16 cellular contexts compared by ENCODE assay signal in the genomic region with DNA sequence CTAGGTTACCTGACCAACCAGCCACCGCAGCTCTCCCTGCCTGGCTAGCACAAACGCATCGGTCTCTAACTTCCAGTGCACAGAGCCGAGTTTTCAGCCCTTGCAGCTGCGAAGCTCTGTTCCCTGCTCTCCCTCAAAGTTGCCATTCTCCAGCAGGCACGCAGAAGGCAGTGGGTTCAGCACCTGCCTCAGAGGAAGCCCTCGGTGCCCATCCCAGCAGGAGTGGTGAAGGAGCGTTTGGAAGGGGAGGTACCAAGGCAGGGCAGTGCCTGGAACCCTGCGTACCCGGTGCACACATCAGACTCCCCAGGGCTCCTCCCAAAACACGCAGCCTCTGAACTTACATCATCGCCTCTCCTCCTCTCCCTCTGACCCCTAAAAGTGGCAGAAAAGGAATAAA. TPM values are rescaled to one million over a fixed set of nuclear protein-coding genes. Genes with fewer than 3 reads are reported as not detected.
DNase-seq lines count a peak whose midpoint lies in the region; ATAC-seq lines count a peak whose summit lies in the region.
"Had no signal": no experiment of that assay in that cellular context is flagged by ENCODE, and none has a peak within 500 bp of the region (broad histone marks: within the 10 kb centered on the region; RNA-seq: fewer than 3 reads in every experiment).

No MANE protein-coding gene starts in this region.

- H3K27me3 Mint-ChIP-seq in stimulated activated naive CD8-positive, alpha-beta T cell treated with anti-CD3 and anti-CD28 coated beads, Interleukin-15, Interleukin-2, amounts not matched to agents 100 ng/mL and 50 ng/mL, for 24 hours, result peaks cover 9% of the 10 kb centered on the region
- peaks cover 34% of the 10 kb centered on the region for H3K27me3 Mint-ChIP-seq in stimulated activated naive CD8-positive, alpha-beta T cell treated with anti-CD3 and anti-CD28 coated beads, Interleukin-15, amount 100 ng/mL, for 72 hours
- H3K27me3 Mint-ChIP-seq in activated naive CD8-positive, alpha-beta T cell treated with anti-CD3 and anti-CD28 coated beads, Interleukin-2, amount 10 ng/mL, durations not matched to agents 7 days and 5 days, result peaks cover 27% of the 10 kb centered on the region
- H3K27me3 Mint-ChIP-seq in naive thymus-derived CD8-positive, alpha-beta T cell, result no peaks in the 10 kb centered on the region

- no peak for ATAC-seq in stimulated activated naive CD8-positive, alpha-beta T cell treated with anti-CD3 and anti-CD28 coated beads, Interleukin-15, amount 100 ng/mL, for 72 hours
- no peak for ATAC-seq in activated naive CD8-positive, alpha-beta T cell treated with anti-CD3 and anti-CD28 coated beads, Interleukin-2, amount 10 ng/mL, durations not matched to agents 7 days and 5 days (ENCODE audit: low read depth)
- no peak for ATAC-seq in naive thymus-derived CD8-positive, alpha-beta T cell
- ATAC-seq in HG03521 (IDR thresholded peaks at IDR 0.05; ENCODE audit: unreplicated experiment), result no peak
- no peak for ATAC-seq in GM21515 (IDR thresholded peaks at IDR 0.05; ENCODE audit: unreplicated experiment)
- ATAC-seq: activated CD4-positive, alpha-beta T cell treated with anti-CD3 and anti-CD28 coated beads for 36 hours had no signal

- H3K27ac Mint-ChIP-seq in stimulated activated naive CD8-positive, alpha-beta T cell treated with anti-CD3 and anti-CD28 coated beads, Interleukin-15, Interleukin-2, amounts not matched to agents 100 ng/mL and 50 ng/mL, for 24 hours, result no peak overlapping the region
- H3K27ac Mint-ChIP-seq in stimulated activated naive CD8-positive, alpha-beta T cell treated with anti-CD3 and anti-CD28 coated beads, Interleukin-15, amount 100 ng/mL, for 72 hours, result no peak overlapping the region
- no peak overlapping the region for H3K27ac Mint-ChIP-seq in activated naive CD8-positive, alpha-beta T cell treated with anti-CD3 and anti-CD28 coated beads, Interleukin-2, amount 10 ng/mL, durations not matched to agents 7 days and 5 days
- H3K27ac Mint-ChIP-seq in naive thymus-derived CD8-positive, alpha-beta T cell, result no peak overlapping the region
- H3K27ac Mint-ChIP-seq: activated CD4-positive, alpha-beta T cell treated with anti-CD3 and anti-CD28 coated beads for 36 hours had no signal

- H3K4me1 Mint-ChIP-seq in stimulated activated naive CD8-positive, alpha-beta T cell treated with anti-CD3 and anti-CD28 coated beads, Interleukin-15, Interleukin-2, amounts not matched to agents 100 ng/mL and 50 ng/mL, for 24 hours (ENCODE audit: low read depth), result peaks cover 19% of the 10 kb centered on the region
- peaks cover 27% of the 10 kb centered on the region for H3K4me1 Mint-ChIP-seq in stimulated activated naive CD8-positive, alpha-beta T cell treated with anti-CD3 and anti-CD28 coated beads, Interleukin-15, amount 100 ng/mL, for 72 hours
- peaks cover 4% of the 10 kb centered on the region for H3K4me1 Mint-ChIP-seq in activated naive CD8-positive, alpha-beta T cell treated with anti-CD3 and anti-CD28 coated beads, Interleukin-2, amount 10 ng/mL, durations not matched to agents 7 days and 5 days
- H3K4me1 Mint-ChIP-seq in naive thymus-derived CD8-positive, alpha-beta T cell, result peaks cover 6 to 21% (median 14%) of the 10 kb centered on the region in 4 donors

- H3K4me3 Mint-ChIP-seq in stimulated activated naive CD8-positive, alpha-beta T cell treated with anti-CD3 and anti-CD28 coated beads, Interleukin-15, Interleukin-2, amounts not matched to agents 100 ng/mL and 50 ng/mL, for 24 hours, result peak overlapping the region; percentile 68
- peak overlapping the region in 1 of 2 donors; percentile 68 for H3K4me3 Mint-ChIP-seq in stimulated activated naive CD8-positive, alpha-beta T cell treated with anti-CD3 and anti-CD28 coated beads, Interleukin-15, amount 100 ng/mL, for 72 hours
- H3K4me3 Mint-ChIP-seq in activated naive CD8-positive, alpha-beta T cell treated with anti-CD3 and anti-CD28 coated beads, Interleukin-2, amount 10 ng/mL, durations not matched to agents 7 days and 5 days, result peak overlapping the region; percentile 5
- peak overlapping the region in 8 of 10 donors; percentile 24 to 85 (median 76) for H3K4me3 Mint-ChIP-seq in naive thymus-derived CD8-positive, alpha-beta T cell

- DNase-seq in stimulated activated naive CD8-positive, alpha-beta T cell treated with anti-CD3 and anti-CD28 coated beads, Interleukin-15, amount 100 ng/mL, for 72 hours, result no peak
- DNase-seq in activated naive CD8-positive, alpha-beta T cell treated with anti-CD3 and anti-CD28 coated beads, Interleukin-2, amount 10 ng/mL, durations not matched to agents 7 days and 5 days, result peak; percentile 23
- no peak for DNase-seq in naive thymus-derived CD8-positive, alpha-beta T cell
- DNase-seq in HCEC 1CT, result no peak
- no peak for DNase-seq in H4 (ENCODE audit: low spot score)
- DNase-seq: activated CD4-positive, alpha-beta T cell treated with anti-CD3 and anti-CD28 coated beads for 36 hours; colonic mucosa; MG63; NCI-H2029; NCI-H526; OCI-M1; SIG-M5; T1000 had no signal

- no peaks in the 10 kb centered on the region for H3K36me3 Mint-ChIP-seq in stimulated activated naive CD8-positive, alpha-beta T cell treated with anti-CD3 and anti-CD28 coated beads, Interleukin-15, Interleukin-2, amounts not matched to agents 100 ng/mL and 50 ng/mL, for 24 hours (ENCODE audit: low read depth)
- H3K36me3 Mint-ChIP-seq in activated naive CD8-positive, alpha-beta T cell treated with anti-CD3 and anti-CD28 coated beads, Interleukin-2, amount 10 ng/mL, durations not matched to agents 7 days and 5 days, result no peaks in the 10 kb centered on the region
- no peaks in the 10 kb centered on the region for H3K36me3 Mint-ChIP-seq in naive thymus-derived CD8-positive, alpha-beta T cell

- POLR2A ChIA-PET in activated naive CD8-positive, alpha-beta T cell treated with anti-CD3 and anti-CD28 coated beads, Interleukin-2, amount 10 ng/mL, durations not matched to agents 7 days and 5 days (lab: Charles Lee), result no interaction called here
- POLR2A ChIA-PET in naive thymus-derived CD8-positive, alpha-beta T cell (lab: Charles Lee), result no interaction called here

- peaks cover 3% of the 10 kb centered on the region for H3K9me3 Mint-ChIP-seq in stimulated activated naive CD8-positive, alpha-beta T cell treated with anti-CD3 and anti-CD28 coated beads, Interleukin-15, Interleukin-2, amounts not matched to agents 100 ng/mL and 50 ng/mL, for 24 hours
- H3K9me3 Mint-ChIP-seq in stimulated activated naive CD8-positive, alpha-beta T cell treated with anti-CD3 and anti-CD28 coated beads, Interleukin-15, amount 100 ng/mL, for 72 hours, result peaks cover 5 to 14% of the 10 kb centered on the region in 2 donors
- no peaks in the 10 kb centered on the region for H3K9me3 Mint-ChIP-seq in activated naive CD8-positive, alpha-beta T cell treated with anti-CD3 and anti-CD28 coated beads, Interleukin-2, amount 10 ng/mL, durations not matched to agents 7 days and 5 days
- peaks cover 0 to 7% (median 0%) of the 10 kb centered on the region in 9 donors for H3K9me3 Mint-ChIP-seq in naive thymus-derived CD8-positive, alpha-beta T cell

RNA-seq across cellular contexts. Expression of a gene that starts 1.7 kb away (rescaled TPM):
- 10 to 100 TPM; 12.5 TPM for total RNA-seq in activated naive CD8-positive, alpha-beta T cell treated with anti-CD3 and anti-CD28 coated beads, Interleukin-2, amount 10 ng/mL, durations not matched to agents 7 days and 5 days
- 10 to 100 TPM; 10.2 to 11.2 TPM for total RNA-seq in naive thymus-derived CD8-positive, alpha-beta T cell
- 1 to 10 TPM; 5.5 to 6.6 (median 5.8) TPM for polyA plus RNA-seq in naive thymus-derived CD8-positive, alpha-beta T cell
- 13.8 and 22.2 TPM in 2 replicates for total RNA-seq in H4 (2014; rRNA removed; shearing (Covaris generic))

RNA-seq across cellular contexts. Expression of a gene that starts 22.5 kb away (rescaled TPM):
- total RNA-seq in activated naive CD8-positive, alpha-beta T cell treated with anti-CD3 and anti-CD28 coated beads, Interleukin-2, amount 10 ng/mL, durations not matched to agents 7 days and 5 days, result 1 to 10 TPM; 4.7 to 6.3 TPM
- total RNA-seq in naive thymus-derived CD8-positive, alpha-beta T cell, result 1 to 10 TPM; 6.9 to 7.9 TPM
- 1 to 10 TPM; 2.4 to 4.7 (median 4.4) TPM for polyA plus RNA-seq in naive thymus-derived CD8-positive, alpha-beta T cell
- total RNA-seq in H4 (2014; rRNA removed; shearing (Covaris generic)), result 4.7 and 7.9 TPM in 2 replicates
